In genomic region chr2:156590313-156590712, GRCh38 we compare ENCODE assay signal across 14 cellular contexts.
"Had no signal": no experiment of that assay in that cellular context is flagged by ENCODE, and none has a peak within 500 bp of the region (broad histone marks: within the 10 kb centered on the region; RNA-seq: fewer than 3 reads in every experiment).

No MANE protein-coding gene starts in this region.

- DNase-seq: activated naive CD8-positive, alpha-beta T cell treated with anti-CD3 and anti-CD28 coated beads for 36 hours; cerebellar nuclear complex; NCI-H1436 treated with DMSO at 0.1 percent for 48 hours; NCI-H187; NCI-H524 treated with DMSO at 0.1 percent for 48 hours had no signal

- H3K27me3 ChIP-seq: adrenal gland, body of pancreas, cardiac muscle cell, SJSA1 had no signal

- H3K27ac ChIP-seq: adrenal gland, body of pancreas, cardiac muscle cell, SJSA1 had no signal

- ATAC-seq: activated CD8-positive, alpha-beta T cell treated with anti-CD3 and anti-CD28 coated beads for 36 hours had no signal

- H3K27ac Mint-ChIP-seq: activated CD8-positive, alpha-beta T cell treated with anti-CD3 and anti-CD28 coated beads for 36 hours; activated naive CD4-positive, alpha-beta T cell treated with anti-CD3 and anti-CD28 coated beads, Interleukin-2, amount 10 ng/mL, durations not matched to agents 7 days and 5 days; activated naive CD8-positive, alpha-beta T cell treated with anti-CD3 and anti-CD28 coated beads for 36 hours; activated T-cell treated with anti-CD3 and anti-CD28 coated beads, Interleukin-2, amount 50 U/mL, for 72 hours; activated T-helper 2 cell treated with anti-CD3 and anti-CD28 coated beads, Interferon-gamma antibody, Interleukin-2, Interleukin-4, amounts not matched to agents 10 μg/mL and 5 μg/mL and 100 μg/mL, durations not matched to agents 14 hours and 24 hours and 36 hours; T-helper 2 cell treated with Interferon-gamma antibody and Interleukin-4, amounts not matched to agents 5 μg/mL and 100 μg/mL, for 36 hours had no signal

- H3K36me3 Mint-ChIP-seq: activated naive CD4-positive, alpha-beta T cell treated with anti-CD3 and anti-CD28 coated beads, Interleukin-2, amount 10 ng/mL, durations not matched to agents 7 days and 5 days; activated naive CD8-positive, alpha-beta T cell treated with anti-CD3 and anti-CD28 coated beads for 36 hours had no signal

- H3K9me3 ChIP-seq: adrenal gland, body of pancreas, SJSA1 had no signal

- H3K27me3 Mint-ChIP-seq: activated CD8-positive, alpha-beta T cell treated with anti-CD3 and anti-CD28 coated beads for 36 hours; activated naive CD4-positive, alpha-beta T cell treated with anti-CD3 and anti-CD28 coated beads, Interleukin-2, amount 10 ng/mL, durations not matched to agents 7 days and 5 days; activated naive CD8-positive, alpha-beta T cell treated with anti-CD3 and anti-CD28 coated beads for 36 hours had no signal

- H3K9me3 Mint-ChIP-seq: activated CD8-positive, alpha-beta T cell treated with anti-CD3 and anti-CD28 coated beads for 36 hours; activated naive CD4-positive, alpha-beta T cell treated with anti-CD3 and anti-CD28 coated beads, Interleukin-2, amount 10 ng/mL, durations not matched to agents 7 days and 5 days; activated naive CD8-positive, alpha-beta T cell treated with anti-CD3 and anti-CD28 coated beads for 36 hours; activated T-cell treated with anti-CD3 and anti-CD28 coated beads, Interleukin-2, amount 50 U/mL, for 72 hours; activated T-helper 2 cell treated with anti-CD3 and anti-CD28 coated beads, Interferon-gamma antibody, Interleukin-2, Interleukin-4, amounts not matched to agents 10 μg/mL and 5 μg/mL and 100 μg/mL, durations not matched to agents 14 hours and 24 hours and 36 hours; T-helper 2 cell treated with Interferon-gamma antibody and Interleukin-4, amounts not matched to agents 5 μg/mL and 100 μg/mL, for 36 hours had no signal

- H3K36me3 ChIP-seq: adrenal gland, cardiac muscle cell, SJSA1 had no signal

- H3K4me3 ChIP-seq: adrenal gland, body of pancreas, cardiac muscle cell, SJSA1 had no signal

- H3K4me3 Mint-ChIP-seq: activated CD8-positive, alpha-beta T cell treated with anti-CD3 and anti-CD28 coated beads for 36 hours; activated naive CD4-positive, alpha-beta T cell treated with anti-CD3 and anti-CD28 coated beads, Interleukin-2, amount 10 ng/mL, durations not matched to agents 7 days and 5 days; activated naive CD8-positive, alpha-beta T cell treated with anti-CD3 and anti-CD28 coated beads for 36 hours; activated T-cell treated with anti-CD3 and anti-CD28 coated beads, Interleukin-2, amount 50 U/mL, for 72 hours; T-helper 2 cell treated with Interferon-gamma antibody and Interleukin-4, amounts not matched to agents 5 μg/mL and 100 μg/mL, for 36 hours had no signal

- H3K4me1 ChIP-seq: adrenal gland, SJSA1 had no signal
